Comparison of ENCODE assay signal across 1 cellular context in genomic region chr5:78610163-78610583, GRCh38.
TF ChIP-seq lines count a peak whose summit lies in the region.

No MANE protein-coding gene starts in this region.

TF ChIP-seq in GM23338, 12 proteins besides CTCF, POLR2A, EP300 and RAD21 (continued from another document):
- TF ChIP-seq ZNF462 (CRISPR knock-in tag; IDR thresholded peaks at IDR 0.05): no peak
- TF ChIP-seq EZH2phosphoT487 (IDR thresholded peaks at IDR 0.05; ENCODE audit: unreplicated experiment): no peak
- no peak for TF ChIP-seq JUNB (IDR thresholded peaks at IDR 0.05; ENCODE audit: unreplicated experiment)
- TF ChIP-seq EZH2 (IDR thresholded peaks at IDR 0.05; ENCODE audit: low read depth, unreplicated experiment): no peak
- TF ChIP-seq ZNF331 (CRISPR knock-in tag; IDR thresholded peaks at IDR 0.05; ENCODE audit: low read depth): no peak
- no peak for TF ChIP-seq REST (IDR thresholded peaks at IDR 0.05; ENCODE audit: unreplicated experiment)
- no peak for TF ChIP-seq POLR2AphosphoS5 (IDR thresholded peaks at IDR 0.05; ENCODE audit: low read depth)
- TF ChIP-seq ZNF114 (CRISPR knock-in tag; IDR thresholded peaks at IDR 0.05): no peak
